In the genomic region with DNA sequence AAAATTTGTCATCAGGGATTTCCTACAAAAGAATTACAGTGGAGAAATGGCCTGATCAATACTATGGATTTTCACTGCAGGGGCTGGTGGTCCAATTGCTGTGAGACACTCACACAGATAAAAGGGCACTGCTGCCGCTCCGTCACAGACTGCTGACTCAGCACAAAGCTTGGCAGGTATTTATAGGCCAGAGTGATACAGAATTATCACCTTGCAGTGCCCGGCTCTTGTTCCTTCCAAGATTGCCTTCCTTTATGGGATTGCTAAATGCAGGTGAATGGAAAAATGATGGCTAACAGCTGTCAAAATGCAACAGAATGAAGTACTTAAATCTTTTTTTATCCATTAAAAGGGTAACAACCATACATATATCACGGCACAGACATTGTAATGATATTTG, we compare ENCODE assay signal across 3 cellular contexts.
A peak's percentile ranks its signal among the peaks of the same experiment; 100 is the strongest.
TF ChIP-seq lines count a peak whose summit lies in the region.

No MANE protein-coding gene starts in this region.

TF ChIP-seq in HepG2, 621 proteins besides CTCF, POLR2A, EP300 and RAD21:
- TF ChIP-seq, protein P1, sequence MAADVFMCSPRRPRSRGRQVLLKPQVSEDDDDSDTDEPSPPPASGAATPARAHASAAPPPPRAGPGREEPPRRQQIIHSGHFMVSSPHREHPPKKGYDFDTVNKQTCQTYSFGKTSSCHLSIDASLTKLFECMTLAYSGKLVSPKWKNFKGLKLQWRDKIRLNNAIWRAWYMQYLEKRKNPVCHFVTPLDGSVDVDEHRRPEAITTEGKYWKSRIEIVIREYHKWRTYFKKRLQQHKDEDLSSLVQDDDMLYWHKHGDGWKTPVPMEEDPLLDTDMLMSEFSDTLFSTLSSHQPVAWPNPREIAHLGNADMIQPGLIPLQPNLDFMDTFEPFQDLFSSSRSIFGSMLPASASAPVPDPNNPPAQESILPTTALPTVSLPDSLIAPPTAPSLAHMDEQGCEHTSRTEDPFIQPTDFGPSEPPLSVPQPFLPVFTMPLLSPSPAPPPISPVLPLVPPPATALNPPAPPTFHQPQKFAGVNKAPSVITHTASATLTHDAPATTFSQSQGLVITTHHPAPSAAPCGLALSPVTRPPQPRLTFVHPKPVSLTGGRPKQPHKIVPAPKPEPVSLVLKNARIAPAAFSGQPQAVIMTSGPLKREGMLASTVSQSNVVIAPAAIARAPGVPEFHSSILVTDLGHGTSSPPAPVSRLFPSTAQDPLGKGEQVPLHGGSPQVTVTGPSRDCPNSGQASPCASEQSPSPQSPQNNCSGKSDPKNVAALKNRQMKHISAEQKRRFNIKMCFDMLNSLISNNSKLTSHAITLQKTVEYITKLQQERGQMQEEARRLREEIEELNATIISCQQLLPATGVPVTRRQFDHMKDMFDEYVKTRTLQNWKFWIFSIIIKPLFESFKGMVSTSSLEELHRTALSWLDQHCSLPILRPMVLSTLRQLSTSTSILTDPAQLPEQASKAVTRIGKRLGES (CRISPR knock-in tag; IDR thresholded peaks at IDR 0.05; ENCODE audit: borderline replicate concordance) = no peak
- TF ChIP-seq CBX1 (IDR thresholded peaks at IDR 0.05; ENCODE audit: low read depth) (no peak), ZNF644 (CRISPR knock-in tag; IDR thresholded peaks at IDR 0.05; ENCODE audit: low read depth) (no peak), MAFG (CRISPR knock-in tag; IDR thresholded peaks at IDR 0.05) (peak; percentile 72), KDM5B (CRISPR knock-in tag; IDR thresholded peaks at IDR 0.05; ENCODE audit: borderline replicate concordance) (no peak), MAFF (IDR thresholded peaks at IDR 0.05; ENCODE audit: low read depth, low read length) (peak; percentile 100), ZNF431 (CRISPR knock-in tag; IDR thresholded peaks at IDR 0.05; ENCODE audit: borderline replicate concordance, low read depth) (no peak), MAFK (conservative IDR thresholded peaks at IDR 0.05 in 1 of 2, IDR thresholded peaks at IDR 0.05 in 1 of 2; ENCODE audit: low read length in 2 of 2) (peak; percentile 100)

TF ChIP-seq in K562, 482 proteins besides CTCF, POLR2A, EP300 and RAD21 (continued from another document):
- TF ChIP-seq SMARCB1 (IDR thresholded peaks at IDR 0.05; ENCODE audit: insufficient read length, low read depth) = no peak
- TF ChIP-seq MAFG (tag; conservative IDR thresholded peaks at IDR 0.05) = peak; percentile 81
- no peak for TF ChIP-seq ZBTB8A (IDR thresholded peaks at IDR 0.05; ENCODE audit: partially characterized antibody)
- TF ChIP-seq C11orf30 (IDR thresholded peaks at IDR 0.05; ENCODE audit: low read depth) = peak; percentile 82

TF ChIP-seq in neural cell, 6 proteins besides CTCF, POLR2A, EP300 and RAD21:
- TF ChIP-seq, protein P2, sequence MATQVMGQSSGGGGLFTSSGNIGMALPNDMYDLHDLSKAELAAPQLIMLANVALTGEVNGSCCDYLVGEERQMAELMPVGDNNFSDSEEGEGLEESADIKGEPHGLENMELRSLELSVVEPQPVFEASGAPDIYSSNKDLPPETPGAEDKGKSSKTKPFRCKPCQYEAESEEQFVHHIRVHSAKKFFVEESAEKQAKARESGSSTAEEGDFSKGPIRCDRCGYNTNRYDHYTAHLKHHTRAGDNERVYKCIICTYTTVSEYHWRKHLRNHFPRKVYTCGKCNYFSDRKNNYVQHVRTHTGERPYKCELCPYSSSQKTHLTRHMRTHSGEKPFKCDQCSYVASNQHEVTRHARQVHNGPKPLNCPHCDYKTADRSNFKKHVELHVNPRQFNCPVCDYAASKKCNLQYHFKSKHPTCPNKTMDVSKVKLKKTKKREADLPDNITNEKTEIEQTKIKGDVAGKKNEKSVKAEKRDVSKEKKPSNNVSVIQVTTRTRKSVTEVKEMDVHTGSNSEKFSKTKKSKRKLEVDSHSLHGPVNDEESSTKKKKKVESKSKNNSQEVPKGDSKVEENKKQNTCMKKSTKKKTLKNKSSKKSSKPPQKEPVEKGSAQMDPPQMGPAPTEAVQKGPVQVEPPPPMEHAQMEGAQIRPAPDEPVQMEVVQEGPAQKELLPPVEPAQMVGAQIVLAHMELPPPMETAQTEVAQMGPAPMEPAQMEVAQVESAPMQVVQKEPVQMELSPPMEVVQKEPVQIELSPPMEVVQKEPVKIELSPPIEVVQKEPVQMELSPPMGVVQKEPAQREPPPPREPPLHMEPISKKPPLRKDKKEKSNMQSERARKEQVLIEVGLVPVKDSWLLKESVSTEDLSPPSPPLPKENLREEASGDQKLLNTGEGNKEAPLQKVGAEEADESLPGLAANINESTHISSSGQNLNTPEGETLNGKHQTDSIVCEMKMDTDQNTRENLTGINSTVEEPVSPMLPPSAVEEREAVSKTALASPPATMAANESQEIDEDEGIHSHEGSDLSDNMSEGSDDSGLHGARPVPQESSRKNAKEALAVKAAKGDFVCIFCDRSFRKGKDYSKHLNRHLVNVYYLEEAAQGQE (IDR thresholded peaks at IDR 0.05; ENCODE audit: borderline replicate concordance) = peak; percentile 92
- TF ChIP-seq TAF1 (IDR thresholded peaks at IDR 0.05; ENCODE audit: low read depth) = no peak
- no peak for TF ChIP-seq EZH2 (IDR thresholded peaks at IDR 0.05; ENCODE audit: borderline replicate concordance, insufficient read depth, low read length, poor library complexity, severe bottlenecking)
- TF ChIP-seq POLR2AphosphoS5 (IDR thresholded peaks at IDR 0.05) = peak; percentile 67
